In genomic region chr7:98624846-98625420, GRCh38 we compare ENCODE assay signal across 25 cellular contexts. TPM values are rescaled to one million over a fixed set of nuclear protein-coding genes. Genes with fewer than 3 reads are reported as not detected.
DNase-seq lines count a peak whose midpoint lies in the region; FAIRE-seq and TF ChIP-seq lines count a peak whose summit lies in the region.
"Had no signal": no experiment of that assay in that cellular context is flagged by ENCODE, and none has a peak within 500 bp of the region (broad histone marks: within the 10 kb centered on the region; RNA-seq: fewer than 3 reads in every experiment).

No MANE protein-coding gene starts in this region.

- H3K27ac ChIP-seq in osteoblast (ENCODE audit: low read depth, low read length) = no peak overlapping the region
- H3K27ac ChIP-seq: A549; BLaER1 treated with 17β-estradiol and CSF1 and Interleukin-3, amounts not matched to agents 10 nM and 100 nM had no signal

- peaks cover 3% of the 10 kb centered on the region for H3K4me1 ChIP-seq in osteoblast (ENCODE audit: insufficient read depth, low read length)
- H3K4me1 ChIP-seq: BE2C had no signal

- no peaks in the 10 kb centered on the region for H3K79me2 ChIP-seq in osteoblast (ENCODE audit: insufficient read depth, low read length)

- H3K4me3 ChIP-seq in osteoblast (ENCODE audit: insufficient read depth, low read length) = no peak overlapping the region
- H3K4me3 ChIP-seq: A549; BLaER1 treated with 17β-estradiol and CSF1 and Interleukin-3, amounts not matched to agents 10 nM and 100 nM; GM12878; GM23338 had no signal

- H3K4me2 ChIP-seq in osteoblast (ENCODE audit: insufficient read depth, low read length) = no peak overlapping the region
- H3K4me2 ChIP-seq: A549; BLaER1 treated with 17β-estradiol and CSF1 and Interleukin-3, amounts not matched to agents 10 nM and 100 nM; GM23338 had no signal

- no peak for TF ChIP-seq CTCF in osteoblast (IDR thresholded peaks at IDR 0.05; ENCODE audit: extremely low read depth, low read depth, low read length)

- no peaks in the 10 kb centered on the region for H3K9me3 ChIP-seq in osteoblast (ENCODE audit: low read depth, low read length)
- H3K9me3 ChIP-seq: BE2C; BLaER1 treated with 17β-estradiol and CSF1 and Interleukin-3, amounts not matched to agents 10 nM and 100 nM had no signal

- H3K27me3 ChIP-seq in osteoblast (ENCODE audit: insufficient read depth, low read length) = no peaks in the 10 kb centered on the region
- H3K27me3 ChIP-seq: BE2C; BLaER1 treated with 17β-estradiol and CSF1 and Interleukin-3, amounts not matched to agents 10 nM and 100 nM had no signal

- no peak overlapping the region for H2AFZ ChIP-seq in osteoblast (ENCODE audit: low read length)
- H2AFZ ChIP-seq: GM23338 had no signal

- no peak for TF ChIP-seq EP300 in Ishikawa (IDR thresholded peaks at IDR 0.05; ENCODE audit: borderline replicate concordance)

- TF ChIP-seq RAD21 in Ishikawa (IDR thresholded peaks at IDR 0.05; ENCODE audit: low read depth) = no peak

- H3K36me3 ChIP-seq in osteoblast (ENCODE audit: insufficient read depth, low read length) = no peaks in the 10 kb centered on the region
- H3K36me3 ChIP-seq: BE2C; BLaER1 treated with 17β-estradiol and CSF1 and Interleukin-3, amounts not matched to agents 10 nM and 100 nM had no signal

- peak; percentile 85 for FAIRE-seq in urothelium cell line (lab: Jason Lieb, UNC)
- FAIRE-seq: A549, D721Med, GM12878 had no signal

- H4K20me1 ChIP-seq in osteoblast (ENCODE audit: insufficient read depth, low read length) = no peaks in the 10 kb centered on the region
- H4K20me1 ChIP-seq: BLaER1 treated with 17β-estradiol and CSF1 and Interleukin-3, amounts not matched to agents 10 nM and 100 nM had no signal

- peak; percentile 34 for DNase-seq in left kidney (ENCODE audit: low read depth, low spot score)
- DNase-seq in osteoblast (ENCODE audit: insufficient read length, low spot score, missing footprints) = peak; percentile 32
- DNase-seq in urothelium cell line (ENCODE audit: low spot score) = no peak
- no peak for DNase-seq in activated CD4-positive, alpha-beta T cell treated with anti-CD3 and anti-CD28 coated beads, Interleukin-2, amount 50 U/mL, for 48 hours
- no peak for DNase-seq in HCEC 1CT
- no peak for DNase-seq in stimulated activated CD4-positive, alpha-beta T cell treated with anti-CD3 and anti-CD28 coated beads, Interleukin-4, amount 100 ng/mL, for 24 hours
- DNase-seq: 8988T; ACHN; AML-193; BE2C; CD4-positive, alpha-beta T cell; CD8-positive, alpha-beta memory T cell; DMS 273 treated with DMSO at 0.1 percent for 48 hours; DMS79; EL; GDM1; H9; HFFc6 had no signal

TF ChIP-seq in Ishikawa, 13 proteins besides CTCF, POLR2A, EP300 and RAD21:
- TF ChIP-seq REST (IDR thresholded peaks at IDR 0.05; ENCODE audit: low read depth) = peak; percentile 55
- no peak for TF ChIP-seq TAF1 (IDR thresholded peaks at IDR 0.05; ENCODE audit: low read depth)

RNA-seq across cellular contexts. Expression of gene NPTX2, which starts 7.8 kb away (rescaled TPM):
- total RNA-seq in osteoblast = 1.1 and 2.4 TPM in 2 replicates
- total RNA-seq: CD4-positive, alpha-beta T cell; CD8-positive, alpha-beta memory T cell; GM12878; H4; HFFc6 had no signal

Comparison
In these comparisons a context has a peak if more than half of its experiments do, and no peak if none do; other contexts are left out.
1. DNase-seq: peak in left kidney (single experiment) and osteoblast (single experiment); none in urothelium cell line (single experiment), activated CD4-positive, alpha-beta T cell treated with anti-CD3 and anti-CD28 coated beads, Interleukin-2, amount 50 U/mL, for 48 hours (0 of 2), HCEC 1CT (single experiment) and stimulated activated CD4-positive, alpha-beta T cell treated with anti-CD3 and anti-CD28 coated beads, Interleukin-4, amount 100 ng/mL, for 24 hours (single experiment).